In genomic region chr2:12099374-12099773, GRCh38 we compare ENCODE assay signal across 31 cellular contexts.
"Had no signal": no experiment of that assay in that cellular context is flagged by ENCODE, and none has a peak within 500 bp of the region (broad histone marks: within the 10 kb centered on the region; RNA-seq: fewer than 3 reads in every experiment).

No MANE protein-coding gene starts in this region.

- ATAC-seq: activated CD4-positive, CD25-positive, alpha-beta regulatory T cell treated with anti-CD3 and anti-CD28 coated beads, Interleukin-2, amount 50 U/mL, for 24 hours; activated naive CD8-positive, alpha-beta T cell treated with anti-CD3 and anti-CD28 coated beads, Interleukin-2, amount 50 U/mL, for 24 hours; heart right ventricle; left lung; lower lobe of right lung; pancreas; psoas muscle; stimulated activated naive B cell treated with anti-CD40 and anti-IgM and Interleukin-4, amounts not matched to agents 10 μg/mL and 1 μg/mL and 100 μg/mL, for 72 hours; upper lobe of right lung had no signal

- H3K4me3 ChIP-seq: esophagus squamous epithelium, heart right ventricle, left lung, lower lobe of right lung, pancreas, psoas muscle, right atrium auricular region, stomach, thyroid gland, upper lobe of right lung had no signal

- H3K36me3 Mint-ChIP-seq: activated CD4-positive, alpha-beta memory T cell treated with anti-CD3 and anti-CD28 coated beads for 36 hours; activated naive CD4-positive, alpha-beta T cell treated with anti-CD3 and anti-CD28 coated beads, Interleukin-2, amount 50 U/mL, for 24 hours; natural killer cell; stimulated activated naive B cell treated with anti-CD40 and anti-IgM and Interleukin-4, amounts not matched to agents 10 μg/mL and 1 μg/mL and 100 μg/mL, for 72 hours had no signal

- H3K27me3 Mint-ChIP-seq: activated CD4-positive, alpha-beta memory T cell treated with anti-CD3 and anti-CD28 coated beads for 36 hours; activated naive CD4-positive, alpha-beta T cell treated with anti-CD3 and anti-CD28 coated beads, Interleukin-2, amount 50 U/mL, for 24 hours; activated naive CD8-positive, alpha-beta T cell treated with anti-CD3 and anti-CD28 coated beads, Interleukin-2, amount 50 U/mL, for 24 hours; stimulated activated naive B cell treated with anti-CD40 and anti-IgM and Interleukin-4, amounts not matched to agents 10 μg/mL and 1 μg/mL and 100 μg/mL, for 72 hours had no signal

- H3K27ac ChIP-seq: epithelial cell of prostate, esophagus squamous epithelium, heart right ventricle, left lung, lower lobe of right lung, pancreas, psoas muscle, right atrium auricular region, stomach, thyroid gland, upper lobe of right lung, WERI-Rb-1 had no signal

- H3K36me3 ChIP-seq: esophagus squamous epithelium, heart right ventricle, left lung, lower lobe of right lung, pancreas, right atrium auricular region, stomach, thyroid gland, upper lobe of right lung, WERI-Rb-1 had no signal

- H3K27ac Mint-ChIP-seq: activated CD4-positive, alpha-beta memory T cell treated with anti-CD3 and anti-CD28 coated beads for 36 hours; activated naive CD4-positive, alpha-beta T cell treated with anti-CD3 and anti-CD28 coated beads, Interleukin-2, amount 50 U/mL, for 24 hours; activated naive CD8-positive, alpha-beta T cell treated with anti-CD3 and anti-CD28 coated beads, Interleukin-2, amount 50 U/mL, for 24 hours; activated T-helper 2 cell treated with anti-CD3 and anti-CD28 coated beads, Interferon-gamma antibody, Interleukin-2, Interleukin-4, amounts not matched to agents 10 μg/mL and 5 μg/mL and 100 μg/mL, durations not matched to agents 14 hours and 24 hours and 36 hours; dendritic cell treated with granulocyte-macrophage colony-stimulating factor and Interleukin-4, amounts not matched to agents 40 ng/mL and 50 ng/mL, for 4 days; natural killer cell; stimulated activated naive B cell treated with anti-CD40 and anti-IgM and Interleukin-4, amounts not matched to agents 10 μg/mL and 1 μg/mL and 100 μg/mL, for 72 hours; T-helper 2 cell treated with Interferon-gamma antibody and Interleukin-4, amounts not matched to agents 5 μg/mL and 100 μg/mL, for 36 hours had no signal

- H3K27me3 ChIP-seq: heart right ventricle, left lung, pancreas, right atrium auricular region, stomach, thyroid gland, upper lobe of right lung had no signal

- H3K4me3 Mint-ChIP-seq: activated CD4-positive, alpha-beta memory T cell treated with anti-CD3 and anti-CD28 coated beads for 36 hours; activated naive CD4-positive, alpha-beta T cell treated with anti-CD3 and anti-CD28 coated beads, Interleukin-2, amount 50 U/mL, for 24 hours; activated naive CD8-positive, alpha-beta T cell treated with anti-CD3 and anti-CD28 coated beads, Interleukin-2, amount 50 U/mL, for 24 hours; dendritic cell treated with granulocyte-macrophage colony-stimulating factor and Interleukin-4, amounts not matched to agents 40 ng/mL and 50 ng/mL, for 4 days; natural killer cell; stimulated activated naive B cell treated with anti-CD40 and anti-IgM and Interleukin-4, amounts not matched to agents 10 μg/mL and 1 μg/mL and 100 μg/mL, for 72 hours; T-helper 2 cell treated with Interferon-gamma antibody and Interleukin-4, amounts not matched to agents 5 μg/mL and 100 μg/mL, for 36 hours had no signal

- H3K4me1 Mint-ChIP-seq: activated naive CD8-positive, alpha-beta T cell treated with anti-CD3 and anti-CD28 coated beads, Interleukin-2, amount 50 U/mL, for 24 hours had no signal

- H3K9me3 Mint-ChIP-seq: activated CD4-positive, alpha-beta memory T cell treated with anti-CD3 and anti-CD28 coated beads for 36 hours; activated naive CD8-positive, alpha-beta T cell treated with anti-CD3 and anti-CD28 coated beads, Interleukin-2, amount 50 U/mL, for 24 hours; activated T-helper 2 cell treated with anti-CD3 and anti-CD28 coated beads, Interferon-gamma antibody, Interleukin-2, Interleukin-4, amounts not matched to agents 10 μg/mL and 5 μg/mL and 100 μg/mL, durations not matched to agents 14 hours and 24 hours and 36 hours; dendritic cell treated with granulocyte-macrophage colony-stimulating factor and Interleukin-4, amounts not matched to agents 40 ng/mL and 50 ng/mL, for 4 days; natural killer cell; T-helper 2 cell treated with Interferon-gamma antibody and Interleukin-4, amounts not matched to agents 5 μg/mL and 100 μg/mL, for 36 hours had no signal

- H3K9me3 ChIP-seq: esophagus squamous epithelium, heart right ventricle, left lung, lower lobe of right lung, pancreas, psoas muscle, right atrium auricular region, stomach, thyroid gland, upper lobe of right lung had no signal

- H3K4me1 ChIP-seq: esophagus squamous epithelium, heart right ventricle, left lung, lower lobe of right lung, pancreas, psoas muscle, right atrium auricular region, stomach, thyroid gland, upper lobe of right lung had no signal

- DNase-seq: activated CD4-positive, alpha-beta memory T cell treated with anti-CD3 and anti-CD28 coated beads for 36 hours; activated CD4-positive, alpha-beta T cell treated with anti-CD3 and anti-CD28 coated beads for 48 hours; activated naive CD8-positive, alpha-beta T cell treated with anti-CD3 and anti-CD28 coated beads, Interleukin-2, amount 50 U/mL, for 24 hours; activated T-cell treated with anti-CD3 and anti-CD28 coated beads, Interleukin-2, amount 50 U/mL, for 48 hours; amygdala; central memory CD4-positive, alpha-beta T cell; effector CD4-positive, alpha-beta T cell; esophagus squamous epithelium; foreskin melanocyte; heart right ventricle; left lung; lower lobe of right lung; mesenchymal stem cell; natural killer cell; pancreas; psoas muscle; stimulated activated CD4-positive, alpha-beta T cell treated with anti-CD3 and anti-CD28 coated beads, Interleukin-15, amount 100 ng/mL, for 24 hours; stimulated activated CD4-positive, alpha-beta T cell treated with anti-CD3 and anti-CD28 coated beads, Interleukin-2, amount 100 ng/mL, for 24 hours; stimulated activated naive B cell treated with anti-CD40 and anti-IgM and Interleukin-4, amounts not matched to agents 10 μg/mL and 1 μg/mL and 100 μg/mL, for 72 hours; stomach; T-helper 1 cell; thyroid gland; upper lobe of right lung; WERI-Rb-1 had no signal
